ENCODE assay signal across 2 cellular contexts in genomic region chr15:79030470-79030869, GRCh38.
TF ChIP-seq lines count a peak whose summit lies in the region.

No MANE protein-coding gene starts in this region.

TF ChIP-seq in GM12878, 131 proteins besides CTCF, POLR2A, EP300 and RAD21 (continued from another document):
- TF ChIP-seq E4F1 (IDR thresholded peaks at IDR 0.05; ENCODE audit: borderline replicate concordance, partially characterized antibody) (no peak), FOS (IDR thresholded peaks at IDR 0.05; ENCODE audit: borderline replicate concordance, extremely low read depth, insufficient read length) (no peak), ZNF592 (IDR thresholded peaks at IDR 0.05) (no peak), ELK1 (IDR thresholded peaks at IDR 0.05; ENCODE audit: low read depth, low read length) (no peak)
TF ChIP-seq in GM12878: peak in this region for 0.

TF ChIP-seq in SK-N-SH treated with all-trans-retinoic acid at 6 μM for 48 hours, 23 proteins besides CTCF, POLR2A, EP300 and RAD21 (continued from another document):
- TF ChIP-seq POU6F1 (CRISPR knock-in tag; IDR thresholded peaks at IDR 0.05; ENCODE audit: borderline replicate concordance, low read depth) (no peak), PPARA (CRISPR knock-in tag; IDR thresholded peaks at IDR 0.05; ENCODE audit: borderline replicate concordance) (no peak), OSR1 (CRISPR knock-in tag; IDR thresholded peaks at IDR 0.05) (no peak), ZFP30 (CRISPR knock-in tag; IDR thresholded peaks at IDR 0.05) (no peak), SNAI2 (CRISPR knock-in tag; IDR thresholded peaks at IDR 0.05) (no peak), TCF4 (CRISPR knock-in tag; IDR thresholded peaks at IDR 0.05; ENCODE audit: borderline replicate concordance) (no peak), GLIS3 (CRISPR knock-in tag; IDR thresholded peaks at IDR 0.05) (no peak), ZNF8 (CRISPR knock-in tag; IDR thresholded peaks at IDR 0.05) (no peak), CREB5 (CRISPR knock-in tag; IDR thresholded peaks at IDR 0.05; ENCODE audit: low read depth) (no peak), BACH2 (CRISPR knock-in tag; IDR thresholded peaks at IDR 0.05; ENCODE audit: borderline replicate concordance) (no peak), RARB (CRISPR knock-in tag; IDR thresholded peaks at IDR 0.05) (no peak), TOX (CRISPR knock-in tag; IDR thresholded peaks at IDR 0.05; ENCODE audit: borderline replicate concordance) (no peak)
